8 cellular contexts compared by ENCODE assay signal in genomic region chr1:16673976-16674375, GRCh38. TPM values are rescaled to one million over a fixed set of nuclear protein-coding genes. Genes with fewer than 3 reads are reported as not detected.
"Had no signal": no experiment of that assay in that cellular context is flagged by ENCODE, and none has a peak within 500 bp of the region (broad histone marks: within the 10 kb centered on the region; RNA-seq: fewer than 3 reads in every experiment).

No MANE protein-coding gene starts in this region.

RNA-seq across cellular contexts. Expression of gene RNU1-3, which starts 7.2 kb away (rescaled TPM):
- total RNA-seq: fibroblast of villous mesenchyme had no signal
- polyA plus RNA-seq: esophagus, fibroblast of lung, foreskin keratinocyte, heart left ventricle, hepatocyte, lung, mammary epithelial cell had no signal
